Comparison of ENCODE assay signal across 33 cellular contexts in the genomic region with DNA sequence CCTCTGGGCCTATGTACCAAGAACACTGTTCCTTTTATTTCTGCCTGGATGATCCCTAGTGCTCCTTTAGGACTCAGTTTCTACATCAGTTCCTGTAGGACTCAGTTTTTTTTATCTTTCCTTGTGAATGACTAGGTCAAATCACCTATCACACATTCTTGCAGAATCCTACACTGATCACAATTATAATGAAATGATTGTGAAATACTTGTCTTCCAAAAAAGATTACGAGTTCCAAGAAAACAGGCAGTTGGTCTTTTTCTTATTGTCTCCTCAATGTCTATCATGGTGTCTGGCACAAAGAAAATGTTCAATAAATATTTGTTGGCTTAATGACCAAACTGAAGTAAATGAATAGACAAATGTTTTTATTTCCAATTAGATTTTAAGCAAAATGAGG.
"Had no signal": no experiment of that assay in that cellular context is flagged by ENCODE, and none has a peak within 500 bp of the region (broad histone marks: within the 10 kb centered on the region; RNA-seq: fewer than 3 reads in every experiment).

No MANE protein-coding gene starts in this region.

- H3K4me1 ChIP-seq: ascending aorta, body of pancreas, breast epithelium had no signal

- H3K36me3 ChIP-seq: ascending aorta, brain microvascular endothelial cell, breast epithelium, cardiac muscle cell had no signal

- H3K9me3 ChIP-seq: ascending aorta, breast epithelium had no signal

- FAIRE-seq: astrocyte, bronchial epithelial cell, colon had no signal

- H3K4me3 ChIP-seq: ascending aorta, body of pancreas, breast epithelium, cardiac muscle cell had no signal

- H3K27me3 ChIP-seq: ascending aorta, body of pancreas, brain microvascular endothelial cell, breast epithelium, cardiac muscle cell had no signal

- ATAC-seq: activated naive CD4-positive, alpha-beta T cell treated with anti-CD3 and anti-CD28 coated beads, Interleukin-2, amount 50 U/mL, for 72 hours; activated naive CD8-positive, alpha-beta T cell treated with anti-CD3 and anti-CD28 coated beads, Interleukin-2, amount 50 U/mL, for 24 hours; activated T-cell treated with anti-CD3 and anti-CD28 coated beads, Interleukin-2, amount 50 U/mL, for 4 hours; activated T-cell treated with anti-CD3 and anti-CD28 coated beads, Interleukin-2, amount 50 U/mL, for 72 hours; activated T-helper 17 cell treated with anti-CD3 and anti-CD28 coated beads, Interleukin-2, amount 50 U/mL, for 72 hours; body of pancreas had no signal

- DNase-seq: activated effector memory CD4-positive, alpha-beta T cell treated with anti-CD3 and anti-CD28 coated beads, Interleukin-2, amount 50 U/mL, for 16 hours; activated effector memory CD4-positive, alpha-beta T cell treated with Interleukin-2 at 50 U/mL for 16 hours; activated gamma-delta T cell; activated gamma-delta T cell treated with Interleukin-2 at 50 U/mL for 16 hours; activated naive CD4-positive, alpha-beta T cell; activated naive CD4-positive, alpha-beta T cell treated with anti-CD3 and anti-CD28 coated beads for 36 hours; activated naive CD4-positive, alpha-beta T cell treated with anti-CD3 and anti-CD28 coated beads, Interleukin-2, amount 10 ng/mL, durations not matched to agents 7 days and 5 days; activated naive CD4-positive, alpha-beta T cell treated with anti-CD3 and anti-CD28 coated beads, Interleukin-2, amount 50 U/mL, for 16 hours; activated naive CD4-positive, alpha-beta T cell treated with Interleukin-2 at 50 U/mL for 16 hours; activated naive CD8-positive, alpha-beta T cell treated with anti-CD3 and anti-CD28 coated beads for 36 hours; activated naive CD8-positive, alpha-beta T cell treated with anti-CD3 and anti-CD28 coated beads, Interleukin-2, amount 10 ng/mL, durations not matched to agents 7 days and 5 days; activated naive CD8-positive, alpha-beta T cell treated with anti-CD3 and anti-CD28 coated beads, Interleukin-2, amount 50 U/mL, for 24 hours; activated T-cell treated with anti-CD3 and anti-CD28 coated beads, Interleukin-2, amount 50 U/mL, for 24 hours; activated T-cell treated with anti-CD3 and anti-CD28 coated beads, Interleukin-2, amount 50 U/mL, for 4 hours; activated T-cell treated with anti-CD3 and anti-CD28 coated beads, Interleukin-2, amount 50 U/mL, for 48 hours; activated T-cell treated with anti-CD3 and anti-CD28 coated beads, Interleukin-2, amount 50 U/mL, for 72 hours; amniotic stem cell; amygdala; anterior cingulate cortex; aorta; body of pancreas; brain microvascular endothelial cell; caudate nucleus; central memory CD4-positive, alpha-beta T cell; cerebellar nuclear complex had no signal

- H3K27ac ChIP-seq: ascending aorta, body of pancreas, brain microvascular endothelial cell, breast epithelium, cardiac muscle cell had no signal
